12 cellular contexts compared by ENCODE assay signal in genomic region chr2:224893848-224894247, GRCh38.
A peak's percentile ranks its signal among the peaks of the same experiment; 100 is the strongest.
DNase-seq lines count a peak whose midpoint lies in the region; ATAC-seq and TF ChIP-seq lines count a peak whose summit lies in the region.
"Had no signal": no experiment of that assay in that cellular context is flagged by ENCODE, and none has a peak within 500 bp of the region (broad histone marks: within the 10 kb centered on the region; RNA-seq: fewer than 3 reads in every experiment).

No MANE protein-coding gene starts in this region.

- no peak overlapping the region for H3K27ac ChIP-seq in tibial artery
- H3K27ac ChIP-seq: cardiac muscle cell had no signal

- TF ChIP-seq CTCF in tibial artery (IDR thresholded peaks at IDR 0.05) (no peak), Caco-2 (IDR thresholded peaks at IDR 0.05; ENCODE audit: insufficient read depth in 1 of 2, low read depth in 1 of 2, low read length in 1 of 2, severe bottlenecking in 1 of 2, unreplicated experiment in 1 of 2) (no peak)

- peak overlapping the region; percentile 69 for H3K4me3 Mint-ChIP-seq in activated CD4-positive, alpha-beta T cell treated with anti-CD3 and anti-CD28 coated beads, Interleukin-2, amount 10 ng/mL, durations not matched to agents 24 days and 14 days
- peak overlapping the region in 7 of 8 donors; percentile 2 to 84 (median 68) for H3K4me3 Mint-ChIP-seq in naive B cell
- H3K4me3 Mint-ChIP-seq in Caco-2 (ENCODE audit: unreplicated experiment) = no peak overlapping the region

- intact Hi-C loops in activated CD4-positive, alpha-beta T cell treated with anti-CD3 and anti-CD28 coated beads, Interleukin-2, amount 10 ng/mL, durations not matched to agents 24 days and 14 days (cut with micrococcal nuclease) = loop anchor here (2.0 kb wide), 1 partner anchor 109 kb away; no protein-coding TSS in a partner anchor
- intact Hi-C loops in tibial artery (cut with DNase I; ENCODE audit: low total_unique reads) = loop anchor here (10.0 kb wide), 1 partner anchor 91 kb away; no protein-coding TSS in a partner anchor
- intact Hi-C loops in Caco-2 (cut with micrococcal nuclease; ENCODE audit: unreplicated experiment) = no loop called here

- no peaks in the 10 kb centered on the region for H3K27me3 Mint-ChIP-seq in activated CD4-positive, alpha-beta T cell treated with anti-CD3 and anti-CD28 coated beads, Interleukin-2, amount 10 ng/mL, durations not matched to agents 24 days and 14 days
- H3K27me3 Mint-ChIP-seq in naive B cell (no peaks in the 10 kb centered on the region), Caco-2 (ENCODE audit: insufficient read depth, unreplicated experiment) (peaks cover 9% of the 10 kb centered on the region)

- H3K27me3 ChIP-seq in tibial artery (no peaks in the 10 kb centered on the region), Caco-2 (replicated peaks; ENCODE audit: control insufficient read depth, insufficient read depth, low read length) (no peaks in the 10 kb centered on the region)

- POLR2A ChIA-PET in Caco-2 (lab: Charles Lee) = no interaction called here

- no peaks in the 10 kb centered on the region for H3K36me3 ChIP-seq in tibial artery
- no peaks in the 10 kb centered on the region for H3K36me3 ChIP-seq in Caco-2 (ENCODE audit: control insufficient read depth, insufficient read depth, low read length)
- H3K36me3 ChIP-seq: cardiac muscle cell had no signal

- H3K27ac Mint-ChIP-seq in activated CD4-positive, alpha-beta T cell treated with anti-CD3 and anti-CD28 coated beads, Interleukin-2, amount 10 ng/mL, durations not matched to agents 24 days and 14 days = peak overlapping the region; percentile 89
- H3K27ac Mint-ChIP-seq in naive B cell = peak overlapping the region in 5 of 6 donors; percentile 51 to 94 (median 88)
- H3K27ac Mint-ChIP-seq in Caco-2 (ENCODE audit: unreplicated experiment) = no peak overlapping the region

- H3K36me3 Mint-ChIP-seq in activated CD4-positive, alpha-beta T cell treated with anti-CD3 and anti-CD28 coated beads, Interleukin-2, amount 10 ng/mL, durations not matched to agents 24 days and 14 days (ENCODE audit: low read depth) = peaks cover 72% of the 10 kb centered on the region
- H3K36me3 Mint-ChIP-seq in naive B cell = peaks cover 15 to 25% of the 10 kb centered on the region in 2 donors
- no peaks in the 10 kb centered on the region for H3K36me3 Mint-ChIP-seq in Caco-2 (ENCODE audit: insufficient read depth, unreplicated experiment)

- CTCF ChIA-PET in Caco-2 (lab: Charles Lee) = no interaction called here

- H3K4me3 ChIP-seq in tibial artery (no peak overlapping the region), Caco-2 (ENCODE audit: low read depth, low read length) (no peak overlapping the region)
- H3K4me3 ChIP-seq: cardiac muscle cell had no signal

- peaks cover 52% of the 10 kb centered on the region for H3K4me1 Mint-ChIP-seq in activated CD4-positive, alpha-beta T cell treated with anti-CD3 and anti-CD28 coated beads, Interleukin-2, amount 10 ng/mL, durations not matched to agents 24 days and 14 days
- H3K4me1 Mint-ChIP-seq in naive B cell (peaks cover 33 to 38% (median 33%) of the 10 kb centered on the region in 3 donors), Caco-2 (ENCODE audit: low read depth, unreplicated experiment) (no peaks in the 10 kb centered on the region)

- peak; percentile 44 for ATAC-seq in GM19463 (IDR thresholded peaks at IDR 0.05; ENCODE audit: unreplicated experiment)
- peak; percentile 31 for ATAC-seq in HG03442 (IDR thresholded peaks at IDR 0.05; ENCODE audit: unreplicated experiment)
- ATAC-seq in naive B cell (ENCODE audit: low read depth in 2 of 2) = peak in 1 of 2 donors; percentile 21

- no TSS peak for BruUV-seq in Caco-2 (replicated peaks; lab: Mats Ljungman, UMichigan)

- H3K9me3 ChIP-seq in tibial artery (no peaks in the 10 kb centered on the region), Caco-2 (no peaks in the 10 kb centered on the region)

- peaks cover 15% of the 10 kb centered on the region for H3K9me3 Mint-ChIP-seq in activated CD4-positive, alpha-beta T cell treated with anti-CD3 and anti-CD28 coated beads, Interleukin-2, amount 10 ng/mL, durations not matched to agents 24 days and 14 days
- H3K9me3 Mint-ChIP-seq in naive B cell (peaks cover 0 to 3% (median 0%) of the 10 kb centered on the region in 7 donors), Caco-2 (ENCODE audit: unreplicated experiment) (no peaks in the 10 kb centered on the region)

- H3K4me1 ChIP-seq in tibial artery (peaks cover 0 to 5% (median 0%) of the 10 kb centered on the region in 4 donors), Caco-2 (no peaks in the 10 kb centered on the region)

- DNase-seq in activated CD4-positive, alpha-beta T cell treated with anti-CD3 and anti-CD28 coated beads, Interleukin-2, amount 10 ng/mL, durations not matched to agents 24 days and 14 days = no peak
- DNase-seq in activated CD4-positive, alpha-beta T cell treated with anti-CD3 and anti-CD28 coated beads for 48 hours = no peak
- DNase-seq in naive B cell = no peak
- DNase-seq in tibial artery = no peak
- no peak for DNase-seq in SW 1271 (lab: John Stamatoyannopoulos, UW)
- no peak for DNase-seq in Caco-2
- DNase-seq: DMS53, GOT3, T1000 had no signal
